8 cellular contexts compared by ENCODE assay signal in the genomic region with DNA sequence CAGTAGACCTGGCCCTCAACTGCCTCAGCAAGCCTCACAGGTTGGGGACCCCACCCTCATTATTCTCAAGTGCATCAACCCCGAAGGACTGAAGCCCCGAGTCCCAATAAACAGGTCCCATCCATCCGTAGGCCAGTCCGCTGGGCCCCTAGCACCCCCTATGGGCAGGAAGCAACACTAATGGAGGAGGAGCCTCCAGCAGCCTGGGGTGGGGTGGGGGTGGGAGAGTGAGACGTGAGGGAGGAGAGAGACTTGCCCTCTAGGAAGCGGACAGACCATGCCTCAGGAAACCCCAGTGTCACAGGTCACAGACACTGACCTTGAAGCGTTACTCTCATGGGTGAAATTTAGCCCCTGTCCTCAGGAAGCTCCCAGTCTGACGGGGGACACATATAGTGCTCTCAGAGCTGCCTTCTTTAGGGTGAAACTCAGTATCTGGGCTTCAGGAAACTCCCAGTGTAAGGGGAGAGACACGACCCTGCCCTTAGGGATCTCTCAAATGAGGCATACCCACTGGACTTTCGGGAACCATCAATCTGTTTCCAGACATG.
DNase-seq lines count a peak whose midpoint lies in the region; ATAC-seq and TF ChIP-seq lines count a peak whose summit lies in the region.

No MANE protein-coding gene starts in this region.

- no peak for ATAC-seq in HG02571 (IDR thresholded peaks at IDR 0.05; ENCODE audit: unreplicated experiment)

- H4K20me1 ChIP-seq in OCI-LY7 (ENCODE audit: insufficient read depth, low read length) = no peaks in the 10 kb centered on the region

- no peak overlapping the region for H3K27ac ChIP-seq in OCI-LY7 (ENCODE audit: low read depth, low read length, poor library complexity, severe bottlenecking)

- no peaks in the 10 kb centered on the region for H3K9me2 ChIP-seq in OCI-LY7 (ENCODE audit: insufficient read depth, low read length)

- H3K4me1 ChIP-seq in OCI-LY7 (ENCODE audit: insufficient read depth, low read length, poor library complexity, severe bottlenecking) = peaks cover 15% of the 10 kb centered on the region

- TF ChIP-seq CTCF in OCI-LY7 (conservative IDR thresholded peaks at IDR 0.05; ENCODE audit: low read length) = peak; percentile 71
- peak; percentile 63 for TF ChIP-seq CTCF in epithelial cell of proximal tubule (conservative IDR thresholded peaks at IDR 0.05; ENCODE audit: low read depth, low read length)

- H3K79me2 ChIP-seq in OCI-LY7 (ENCODE audit: insufficient read depth, low read depth, low read length) = no peaks in the 10 kb centered on the region

- POLR2A ChIA-PET in OCI-LY7 (lab: Charles Lee) = interaction anchor here (0.7 kb wide), 1 partner anchor 200 kb away, joined by 4 read pairs; no protein-coding TSS in a partner anchor

- BruUV-seq in OCI-LY7 (replicated peaks; lab: Mats Ljungman, UMichigan) = no TSS peak

- no peaks in the 10 kb centered on the region for H3K36me3 ChIP-seq in OCI-LY7 (ENCODE audit: insufficient read depth, low read length)

- CTCF ChIA-PET in OCI-LY7 (lab: Charles Lee; ENCODE audit: unreplicated experiment) = no interaction called here

- DNase-seq in COLO668 (lab: John Stamatoyannopoulos, UW; ENCODE audit: unreplicated experiment) = peak; percentile 30
- DNase-seq in GM19238 (ENCODE audit: insufficient read length, low spot score) = peak; percentile 38
- peak; percentile 54 for DNase-seq in OCI-LY7 (ENCODE audit: low spot score)
- no peak for DNase-seq in epithelial cell of proximal tubule (ENCODE audit: low read depth)
- DNase-seq in retina = peak; percentile 46
- no peak for DNase-seq in NCI-H1092 treated with DMSO at 0.1 percent for 48 hours (lab: John Stamatoyannopoulos, UW)
- no peak for DNase-seq in glomerular visceral epithelial cell (ENCODE audit: extremely low spot score)

- no peaks in the 10 kb centered on the region for H3K9me3 ChIP-seq in OCI-LY7 (ENCODE audit: low read length)

- intact Hi-C loops in OCI-LY7 (cut with micrococcal nuclease; ENCODE audit: unreplicated experiment) = loop anchor here (2.0 to 5.0 kb wide), 4 partner anchors 71 to 334 kb away; no protein-coding TSS in a partner anchor

- H3K4me3 ChIP-seq in OCI-LY7 (ENCODE audit: low read depth, low read length, poor library complexity, severe bottlenecking) (no peak overlapping the region), epithelial cell of proximal tubule (ENCODE audit: low read depth, low read length) (peak overlapping the region; percentile 50)

- peak overlapping the region; percentile 35; the same call in 1 of the 2 replicates for H3K4me2 ChIP-seq in OCI-LY7 (ENCODE audit: low read length)

- H2AFZ ChIP-seq in OCI-LY7 (ENCODE audit: low read length) = peak overlapping the region; percentile 42; the same call in 1 of the 2 replicates

Comparison
In these comparisons a context has a peak if more than half of its experiments do, and no peak if none do; other contexts are left out.
1. DNase-seq: peak in COLO668 (single experiment), GM19238 (single experiment), OCI-LY7 (single experiment) and retina (single experiment); none in epithelial cell of proximal tubule (single experiment), NCI-H1092 treated with DMSO at 0.1 percent for 48 hours (single experiment) and glomerular visceral epithelial cell (single experiment).